8 cellular contexts compared by ENCODE assay signal in the genomic region with DNA sequence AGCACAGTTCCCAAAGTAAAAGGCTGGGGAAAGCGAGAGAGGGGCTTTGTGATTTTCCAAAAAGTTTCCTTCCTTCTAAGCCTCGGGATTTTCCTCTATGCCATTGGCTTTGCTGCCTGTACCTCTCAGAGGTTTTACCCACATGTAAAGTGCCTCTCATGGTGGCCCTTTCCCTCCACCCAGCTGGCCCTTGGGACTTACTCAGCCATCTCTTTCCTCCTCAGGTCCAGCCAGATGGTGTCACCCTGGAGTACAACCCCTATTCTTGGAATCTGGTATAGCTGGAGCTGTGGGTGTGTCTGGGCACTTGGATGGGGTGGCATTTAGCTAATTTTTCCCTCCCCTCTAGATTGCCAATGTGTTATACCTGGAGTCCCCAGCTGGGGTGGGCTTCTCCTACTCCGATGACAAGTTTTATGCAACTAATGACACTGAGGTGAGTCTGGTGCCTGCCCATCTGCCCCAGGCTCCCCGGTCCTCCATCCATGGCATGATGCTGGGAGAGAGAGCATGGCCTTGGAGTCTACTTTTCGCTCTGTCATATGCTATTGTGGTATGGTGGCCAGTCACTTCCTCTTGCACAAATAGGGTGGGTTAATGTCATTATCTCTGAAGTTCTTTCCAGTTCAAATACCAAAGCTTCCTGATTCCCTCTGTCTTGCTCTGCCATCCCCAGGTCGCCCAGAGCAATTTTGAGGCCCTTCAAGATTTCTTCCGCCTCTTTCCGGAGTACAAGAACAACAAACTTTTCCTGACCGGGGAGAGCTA. TPM values are rescaled to one million over a fixed set of nuclear protein-coding genes. Genes with fewer than 3 reads are reported as not detected.
A peak's percentile ranks its signal among the peaks of the same experiment; 100 is the strongest.
DNase-seq lines count a peak whose midpoint lies in the region; ATAC-seq and TF ChIP-seq lines count a peak whose summit lies in the region.

No MANE protein-coding gene starts in this region.

- no peak for TF ChIP-seq EP300 in tibial nerve (IDR thresholded peaks at IDR 0.05)

- peak overlapping the region in 2 of 4 donors; percentile 86 for H3K27ac ChIP-seq in tibial nerve

- H3K4me3 ChIP-seq in MG63 (peak overlapping the region; percentile 92), astrocyte of the spinal cord (ENCODE audit: low read depth, low read length) (peak overlapping the region; percentile 80), tibial nerve (peak overlapping the region in 3 of 4 donors; percentile 60 to 85 (median 64))

- no peak for TF ChIP-seq POLR2A in tibial nerve (IDR thresholded peaks at IDR 0.05)

- DNase-seq in ELF-1 (ENCODE audit: low read depth, low spot score), result peak; percentile 19
- peak; percentile 23 for DNase-seq in MG63
- DNase-seq in astrocyte of the spinal cord (ENCODE audit: low read depth, low spot score), result no peak
- DNase-seq in kidney tubule cell (ENCODE audit: low spot score), result peak; percentile 65
- no peak for DNase-seq in tibial nerve (ENCODE audit: low spot score in 2 of 2)
- DNase-seq in SHP77 (lab: John Stamatoyannopoulos, UW), result no peak
- no peak for DNase-seq in stimulated activated naive CD4-positive, alpha-beta T cell treated with Interleukin-2 at 50 U/mL for 16 hours (lab: John Stamatoyannopoulos, UW)

- WGBS in tibial nerve, 2 donors, result 72 to 90% methylated on average over 9 of the region's 9 CpGs

- H3K9me3 ChIP-seq in MG63 (no peaks in the 10 kb centered on the region), tibial nerve (no peaks in the 10 kb centered on the region)

- ATAC-seq in GM19455 (IDR thresholded peaks at IDR 0.05; ENCODE audit: unreplicated experiment), result no peak

- peak; percentile 33 for TF ChIP-seq CTCF in astrocyte of the spinal cord (IDR thresholded peaks at IDR 0.05; ENCODE audit: low read depth, low read length)
- TF ChIP-seq CTCF in tibial nerve (IDR thresholded peaks at IDR 0.05), result no peak

- in situ Hi-C loops in astrocyte of the spinal cord (cut with HindIII; ENCODE audit: low sequenced_read_pairs), result no loop called here

- H3K36me3 ChIP-seq in MG63 (peaks cover 21% of the 10 kb centered on the region), tibial nerve (peaks cover 0 to 64% (median 31%) of the 10 kb centered on the region in 3 donors)

- H3K4me1 ChIP-seq in tibial nerve, result peaks cover 0 to 36% (median 20%) of the 10 kb centered on the region in 4 donors

- H3K27me3 ChIP-seq in MG63 (no peaks in the 10 kb centered on the region), tibial nerve (no peaks in the 10 kb centered on the region)

RNA-seq across cellular contexts. Expression of gene CTSA, which starts 1.1 kb away (rescaled TPM):
- total RNA-seq in MG63 (2014; rRNA removed; shearing (Covaris generic); ENCODE audit: low replicate concordance), result 17.8 and 27.9 TPM in 2 replicates
- total RNA-seq in tibial nerve, result 10 to 100 TPM; 50.4 to 87.3 (median 71.7) TPM

RNA-seq across cellular contexts. Expression of gene NEURL2, which starts 1.2 kb away (rescaled TPM):
- total RNA-seq in MG63 (2014; rRNA removed; shearing (Covaris generic); ENCODE audit: low replicate concordance), result 0.39 TPM in 1 of 2 replicates, not detected in the other
- total RNA-seq in tibial nerve, result 10 to 100 TPM in 3 of 4 donors, 1 to 10 TPM in 1; 7.7 to 42.9 (median 15.6) TPM

RNA-seq across cellular contexts. Expression of gene SPATA25, which starts 4.8 kb away (rescaled TPM):
- not detected in 2 replicates for total RNA-seq in MG63 (2014; rRNA removed; shearing (Covaris generic); ENCODE audit: low replicate concordance)
- 10 to 100 TPM in 1 of 4 donors, 1 to 10 TPM in 3; 2.6 to 18.3 (median 7.9) TPM for total RNA-seq in tibial nerve

RNA-seq across cellular contexts. Expression of gene ZSWIM1, which starts 11.2 kb away (rescaled TPM):
- 5.7 and 8.5 TPM in 2 replicates for total RNA-seq in MG63 (2014; rRNA removed; shearing (Covaris generic); ENCODE audit: low replicate concordance)
- 1 to 10 TPM; 4.5 to 8.2 (median 6.0) TPM for total RNA-seq in tibial nerve

RNA-seq across cellular contexts. Expression of gene PLTP, which starts 19.7 kb away (rescaled TPM):
- total RNA-seq in MG63 (2014; rRNA removed; shearing (Covaris generic); ENCODE audit: low replicate concordance), result 46.8 and 70.1 TPM in 2 replicates
- 100 to 1,000 TPM in 3 of 4 donors, 10 to 100 TPM in 1; 74.7 to 713 (median 134) TPM for total RNA-seq in tibial nerve

Comparison
In these comparisons a context has a peak if more than half of its experiments do, and no peak if none do; other contexts are left out.
1. DNase-seq: peak in ELF-1 (single experiment), MG63 (single experiment) and kidney tubule cell (single experiment); none in astrocyte of the spinal cord (single experiment), tibial nerve (0 of 2), SHP77 (0 of 2) and stimulated activated naive CD4-positive, alpha-beta T cell treated with Interleukin-2 at 50 U/mL for 16 hours (single experiment).
2. Peak in every context shown above with its lines, with median percentiles within 50 percentile points of each other: H3K4me3 ChIP-seq.